ENCODE assay signal across 8 cellular contexts in the genomic region with DNA sequence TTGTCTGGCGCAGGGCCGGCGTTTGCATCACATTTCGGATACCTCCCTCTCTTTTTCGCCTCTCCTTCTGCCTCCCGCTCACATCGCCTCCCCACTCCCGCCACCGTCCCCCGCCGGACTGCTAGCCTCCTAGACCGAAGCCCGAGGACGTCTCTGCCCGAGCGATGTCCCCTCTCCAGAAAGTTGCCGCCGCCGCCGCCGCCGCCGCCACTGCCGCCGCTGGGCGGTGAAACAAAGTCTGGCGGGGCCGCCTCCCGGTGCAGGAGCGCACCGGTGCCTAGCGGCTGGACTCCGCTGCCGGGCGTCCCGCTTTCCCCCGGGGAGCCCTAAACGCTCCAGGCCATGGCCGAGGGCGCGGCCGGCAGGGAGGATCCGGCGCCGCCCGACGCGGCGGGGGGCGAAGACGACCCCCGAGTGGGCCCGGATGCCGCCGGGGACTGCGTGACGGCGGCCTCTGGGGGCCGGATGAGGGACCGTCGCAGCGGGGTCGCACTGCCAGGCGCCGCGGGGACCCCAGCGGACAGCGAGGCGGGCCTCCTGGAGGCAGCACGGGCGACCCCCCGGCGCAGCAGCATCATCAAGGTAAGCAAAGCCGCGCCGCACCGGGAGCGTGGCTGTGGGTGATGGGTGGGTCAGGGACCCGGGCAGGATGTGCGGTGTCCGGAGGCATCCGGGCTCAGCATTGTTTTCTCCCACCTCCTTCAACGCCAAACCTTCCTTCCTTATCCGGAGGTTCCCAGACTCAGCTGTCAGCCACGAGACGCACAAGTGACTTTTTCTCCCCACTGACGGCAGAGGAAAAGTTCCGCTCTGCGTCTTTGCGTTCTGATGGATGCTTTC. TPM values are rescaled to one million over a fixed set of nuclear protein-coding genes. Genes with fewer than 3 reads are reported as not detected.
DNase-seq lines count a peak whose midpoint lies in the region; ATAC-seq and TF ChIP-seq lines count a peak whose summit lies in the region.

No MANE protein-coding gene starts in this region.

- H3K4me1 ChIP-seq in Loucy (ENCODE audit: insufficient read depth, low read length, poor library complexity, severe bottlenecking): peaks cover 20% of the 10 kb centered on the region

- no peaks in the 10 kb centered on the region for H3F3A ChIP-seq in Loucy (ENCODE audit: low read depth)

- H3K9me2 ChIP-seq in Loucy (replicated peaks; ENCODE audit: low read depth, low read length): no peaks in the 10 kb centered on the region

- TF ChIP-seq CTCF in Loucy (conservative IDR thresholded peaks at IDR 0.05; ENCODE audit: low read length): peak; percentile 12; the same call in 1 of the 2 replicates
- TF ChIP-seq CTCF in osteocyte (IDR thresholded peaks at IDR 0.05): no peak

- peak overlapping the region; percentile 32 for H3K9ac ChIP-seq in Loucy (ENCODE audit: low read depth, low read length, poor library complexity, severe bottlenecking)

- ATAC-seq in GM21529 (IDR thresholded peaks at IDR 0.05; ENCODE audit: unreplicated experiment): peak; percentile 31

- peak overlapping the region; percentile 90; the same call in 1 of the 2 replicates for H2AFZ ChIP-seq in Loucy (ENCODE audit: low read length)

- H3K4me3 Mint-ChIP-seq in osteocyte (ENCODE audit: unreplicated experiment): peak overlapping the region; percentile 88

- DNase-seq in D341Med (ENCODE audit: low spot score) (peak; percentile 54), activated gamma-delta T cell treated with Interleukin-2 at 50 U/mL for 16 hours (peak; percentile 21), germinal center (ENCODE audit: low spot score) (peak; percentile 14), osteocyte (ENCODE audit: extremely low spot score, unreplicated experiment) (no peak), MV-4-11 (lab: John Stamatoyannopoulos, UW) (no peak), NCI-H128 (lab: John Stamatoyannopoulos, UW; ENCODE audit: unreplicated experiment) (no peak)

- no peaks in the 10 kb centered on the region for H3K9me3 ChIP-seq in Loucy (ENCODE audit: insufficient read depth, low read depth, low read length)

- peaks cover 68% of the 10 kb centered on the region for H3K27me3 Mint-ChIP-seq in osteocyte (ENCODE audit: unreplicated experiment)

- H3K4me2 ChIP-seq in Loucy (ENCODE audit: low read depth, low read length, poor library complexity, severe bottlenecking): peak overlapping the region; percentile 82

- peak overlapping the region; percentile 76 for H3K4me3 ChIP-seq in Loucy (ENCODE audit: low read length, poor library complexity, severe bottlenecking)

- no peaks in the 10 kb centered on the region for H3K9me3 Mint-ChIP-seq in osteocyte (ENCODE audit: unreplicated experiment)

- no peak overlapping the region for H3K27ac Mint-ChIP-seq in osteocyte (ENCODE audit: unreplicated experiment)

- H3K36me3 Mint-ChIP-seq in osteocyte (ENCODE audit: unreplicated experiment): no peaks in the 10 kb centered on the region

- H3K36me3 ChIP-seq in Loucy (ENCODE audit: insufficient read depth, low read length): no peaks in the 10 kb centered on the region

- no peaks in the 10 kb centered on the region for H4K20me1 ChIP-seq in Loucy (ENCODE audit: insufficient read depth, low read length, poor library complexity, severe bottlenecking)

- no peaks in the 10 kb centered on the region for H3K27me3 ChIP-seq in Loucy (ENCODE audit: insufficient read depth, low read length, poor library complexity, severe bottlenecking)

- H3K4me1 Mint-ChIP-seq in osteocyte (ENCODE audit: unreplicated experiment): peaks cover 15% of the 10 kb centered on the region

- H3K79me2 ChIP-seq in Loucy (ENCODE audit: insufficient read depth, low read length): no peaks in the 10 kb centered on the region

RNA-seq across cellular contexts. Expression of gene PLCL1, which starts 0.6 kb away (rescaled TPM):
- total RNA-seq in osteocyte: 1.2 and 1.3 TPM in 2 replicates

RNA-seq across cellular contexts. Expression of gene BOLL, which starts 19.9 kb away (rescaled TPM):
- not detected in 2 replicates for total RNA-seq in osteocyte

Comparison
In these comparisons a context has a peak if more than half of its experiments do, and no peak if none do; other contexts are left out.
1. DNase-seq: peak in D341Med (single experiment), activated gamma-delta T cell treated with Interleukin-2 at 50 U/mL for 16 hours (single experiment) and germinal center (single experiment); none in osteocyte (single experiment), MV-4-11 (single experiment) and NCI-H128 (single experiment).